8 cellular contexts compared by ENCODE assay signal in the genomic region with DNA sequence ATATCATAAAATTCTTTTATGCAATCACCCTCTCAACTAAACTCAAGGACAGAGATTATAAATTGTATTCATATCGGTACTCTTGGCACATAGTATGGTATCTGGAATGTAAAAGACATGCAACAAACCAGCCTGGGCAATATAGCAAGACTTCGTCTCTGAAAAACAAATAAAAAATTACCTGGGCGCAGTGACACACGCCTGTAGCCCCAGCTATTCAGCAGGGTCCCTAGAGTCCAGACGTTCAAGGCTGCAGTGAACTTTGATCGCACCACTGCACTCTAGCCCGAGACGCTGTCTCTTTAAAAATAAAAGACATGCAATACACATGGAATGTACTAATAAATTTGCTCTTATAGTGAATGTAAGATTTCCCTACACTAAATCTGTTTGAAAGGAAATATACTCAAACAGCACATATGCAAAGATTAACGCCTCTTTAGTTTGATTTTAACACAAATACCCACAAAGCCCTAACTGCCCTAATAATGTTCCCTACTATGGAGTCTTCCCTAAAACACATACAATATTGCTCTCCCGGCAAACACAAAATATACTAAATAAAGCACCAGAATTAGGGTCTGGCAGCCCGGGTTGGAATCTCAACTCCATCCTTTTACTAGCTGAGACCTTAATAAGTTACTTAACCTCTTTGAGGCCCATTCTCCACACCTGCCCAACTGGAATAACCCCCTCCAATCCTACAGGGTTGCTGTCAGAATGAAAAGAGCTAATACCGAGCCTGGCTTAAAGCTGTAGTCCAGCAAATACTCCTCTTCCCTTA. TPM values are rescaled to one million over a fixed set of nuclear protein-coding genes. Genes with fewer than 3 reads are reported as not detected.
DNase-seq lines count a peak whose midpoint lies in the region; ATAC-seq, FAIRE-seq and TF ChIP-seq lines count a peak whose summit lies in the region.

No MANE protein-coding gene starts in this region.

- H4K20me1 ChIP-seq in fibroblast of lung (ENCODE audit: control insufficient read depth, extremely low read depth, insufficient read depth, low read length): no peaks in the 10 kb centered on the region

- H3K4me3 ChIP-seq in fibroblast of lung (replicated peaks in 1 of 4; ENCODE audit: control extremely low read depth in 1 of 4, insufficient read depth in 1 of 4, low read depth in 3 of 4, low read length in 4 of 4) (peak overlapping the region; percentile 41 to 88 (median 60)), sigmoid colon (peak overlapping the region; percentile 78 to 86 (median 82))

- H3K36me3 ChIP-seq in fibroblast of lung (ENCODE audit: control insufficient read depth, insufficient read depth, low read length) (no peaks in the 10 kb centered on the region), sigmoid colon (no peaks in the 10 kb centered on the region)

- no peaks in the 10 kb centered on the region for H3K27me3 ChIP-seq in fibroblast of lung (ENCODE audit: control insufficient read depth, insufficient read depth, low read length)
- no peaks in the 10 kb centered on the region for H3K27me3 ChIP-seq in sigmoid colon

- H2AFZ ChIP-seq in fibroblast of lung (ENCODE audit: low read length): peak overlapping the region; percentile 39

- in situ Hi-C loops in SK-MEL-5 (cut with HindIII; ENCODE audit: low pct_unique_long_range_greater_than_20kb, low sequenced_read_pairs): no loop called here

- no peaks in the 10 kb centered on the region for H3K4me1 ChIP-seq in fibroblast of lung (ENCODE audit: control insufficient read depth, extremely low read depth, insufficient read depth, low read length)
- peaks cover 0 to 21% (median 12%) of the 10 kb centered on the region in 4 donors for H3K4me1 ChIP-seq in sigmoid colon

- ATAC-seq in HG03354 (IDR thresholded peaks at IDR 0.05; ENCODE audit: poor library complexity, severe bottlenecking, unreplicated experiment) (no peak), GM21737 (IDR thresholded peaks at IDR 0.05; ENCODE audit: unreplicated experiment) (no peak)

- H3K79me2 ChIP-seq in fibroblast of lung (ENCODE audit: control insufficient read depth, insufficient read depth, low read length): no peaks in the 10 kb centered on the region

- H3K27ac ChIP-seq in fibroblast of lung (ENCODE audit: insufficient read depth, low read length) (no peak overlapping the region), sigmoid colon (peak overlapping the region; percentile 83 to 88 (median 88))

- WGBS in sigmoid colon, 2 donors: 16 to 61% methylated on average over 12 of the region's 12 CpGs

- TF ChIP-seq POLR2A in GM12892 (IDR thresholded peaks at IDR 0.05; ENCODE audit: low read depth, low read length) (no peak), sigmoid colon (IDR thresholded peaks at IDR 0.05) (no peak)

- no peak for TF ChIP-seq EP300 in sigmoid colon (IDR thresholded peaks at IDR 0.05)

- no peak overlapping the region for H3K9ac ChIP-seq in fibroblast of lung (ENCODE audit: insufficient read depth, low read length)

- H3K4me2 ChIP-seq in fibroblast of lung (ENCODE audit: extremely low read depth, insufficient read depth, low read length): peak overlapping the region; percentile 61

- TF ChIP-seq CTCF in fibroblast of lung (conservative IDR thresholded peaks at IDR 0.05 in 1 of 2, IDR thresholded peaks at IDR 0.05 in 1 of 2; ENCODE audit: low read depth in 1 of 2, low read length in 2 of 2) (no peak), sigmoid colon (IDR thresholded peaks at IDR 0.05) (no peak)

- DNase-seq in GM12892 (ENCODE audit: insufficient read length) (no peak), SK-MEL-5 (ENCODE audit: low read depth, low spot score) (peak; percentile 46), fibroblast of lung (ENCODE audit: low read depth in 2 of 2) (no peak), sigmoid colon (no peak), GM19238 (ENCODE audit: insufficient read length, low spot score) (no peak)
- DNase-seq in activated CD4-positive, alpha-beta T cell treated with anti-CD3 and anti-CD28 coated beads, Interleukin-2, amount 50 U/mL, for 1 hour: no peak

- FAIRE-seq in GM12892 (lab: Jason Lieb, UNC): peak; percentile 24

- intact Hi-C loops in sigmoid colon (cut with DNase I): loop anchor here (5.0 to 10.0 kb wide), 4 partner anchors 87 to 1331 kb away; a partner anchor contains a TSS

- H3K9me3 ChIP-seq in fibroblast of lung (ENCODE audit: control insufficient read depth, insufficient read depth, low read depth, low read length) (no peaks in the 10 kb centered on the region), sigmoid colon (no peaks in the 10 kb centered on the region)

RNA-seq across cellular contexts. Expression of a gene that starts 1.2 kb away (rescaled TPM):
- 44.5 TPM for polyA plus RNA-seq in GM12892 (2012; ENCODE audit: missing spikeins)
- total RNA-seq in SK-MEL-5 (2014; rRNA removed; shearing (Covaris generic)): 40.6 and 45.2 TPM in 2 replicates
- polyA plus RNA-seq in SK-MEL-5 (2015; cell fraction: cytosol; rRNA removed): 15.4 and 23.8 TPM in 2 replicates
- 169 and 196 TPM in 2 replicates for polyA plus RNA-seq in SK-MEL-5 (2015; cell fraction: nucleus; rRNA removed)
- 8.5 and 17.5 TPM in 2 replicates for total RNA-seq in fibroblast of lung
- 4.1 and 13.1 TPM in 2 replicates for polyA plus RNA-seq in fibroblast of lung
- 2.1 and 7.9 TPM in 2 replicates for polyA plus RNA-seq in fibroblast of lung (2012)
- polyA minus RNA-seq in fibroblast of lung (ENCODE audit: low replicate concordance): 0.37 and 0.71 TPM in 2 replicates
- 10 to 100 TPM; 19.3 to 23.5 (median 21.4) TPM for total RNA-seq in sigmoid colon
- polyA plus RNA-seq in sigmoid colon: 10 to 100 TPM in 1 of 3 donors, 1 to 10 TPM in 2; 2.5 to 14.9 (median 6.0) TPM
